ENCODE assay signal across 8 cellular contexts in the genomic region with DNA sequence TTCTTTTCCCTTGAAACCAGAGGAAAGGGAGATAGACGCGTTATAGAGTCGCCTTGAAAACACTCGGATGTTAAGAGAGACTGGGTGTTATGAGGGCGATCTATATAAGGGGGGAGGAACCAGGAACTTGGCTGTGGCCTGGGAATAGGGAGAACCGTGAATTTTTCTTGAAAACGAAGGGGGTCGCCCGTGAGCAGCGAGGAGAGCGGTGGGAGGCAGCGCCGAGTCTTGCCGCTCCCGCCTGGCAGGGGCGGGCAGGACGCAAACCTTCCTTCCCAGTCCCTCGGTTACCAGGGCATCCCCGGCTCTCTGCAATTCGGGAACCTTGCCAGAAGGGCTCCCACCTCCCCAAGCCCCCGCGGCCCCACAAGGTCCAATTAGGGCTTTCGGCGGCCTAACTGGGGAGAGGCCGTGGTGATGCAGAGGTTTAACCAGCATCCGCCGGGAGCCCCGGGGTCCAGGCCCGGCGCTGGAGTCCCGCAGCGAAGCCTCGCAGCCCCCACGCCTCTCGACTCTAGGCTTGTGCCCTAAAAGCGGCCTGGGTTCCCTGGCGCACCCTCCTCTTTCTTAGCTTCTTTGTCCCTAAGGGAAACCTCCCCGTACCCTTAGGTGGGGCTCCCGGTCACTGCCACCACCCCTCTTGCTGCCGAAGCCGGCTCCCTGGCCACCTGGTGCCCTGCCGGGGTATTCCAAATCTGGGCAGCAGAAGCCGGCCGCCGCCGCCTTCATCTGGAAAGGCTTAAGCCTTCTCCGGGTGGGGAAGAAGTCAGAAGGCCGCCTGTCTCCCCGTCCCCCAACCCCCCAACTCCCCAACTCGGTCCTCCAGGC. TPM values are rescaled to one million over a fixed set of nuclear protein-coding genes. Genes with fewer than 3 reads are reported as not detected.
A peak's percentile ranks its signal among the peaks of the same experiment; 100 is the strongest.
DNase-seq lines count a peak whose midpoint lies in the region; ATAC-seq and TF ChIP-seq lines count a peak whose summit lies in the region.

No MANE protein-coding gene starts in this region.

- H3K27ac ChIP-seq in OCI-LY3 (ENCODE audit: low read length) = no peak overlapping the region

- H4K20me1 ChIP-seq in OCI-LY3 (ENCODE audit: insufficient read depth, low read length) = no peaks in the 10 kb centered on the region

- H3K4me3 ChIP-seq in BE2C (ENCODE audit: low read depth, low read length) (peak overlapping the region; percentile 51), OCI-LY3 (ENCODE audit: low read length) (peak overlapping the region; percentile 74)

- intact Hi-C loops in left colon (cut with DNase I, micrococcal nuclease) = no loop called here

- H3K4me1 ChIP-seq in BE2C (no peaks in the 10 kb centered on the region), OCI-LY3 (ENCODE audit: low read length) (no peaks in the 10 kb centered on the region)

- TF ChIP-seq CTCF in BE2C (IDR thresholded peaks at IDR 0.05; ENCODE audit: low read depth, low read length) (peak; percentile 19; the same call in 1 of the 2 replicates), OCI-LY3 (IDR thresholded peaks at IDR 0.05; ENCODE audit: low read depth, low read length) (peak; percentile 23; the same call in 1 of the 2 replicates)

- peak overlapping the region; percentile 45; the same call in 1 of the 2 replicates for H2AFZ ChIP-seq in OCI-LY3 (ENCODE audit: low read depth, low read length)

- H3K36me3 ChIP-seq in BE2C (no peaks in the 10 kb centered on the region), OCI-LY3 (replicated peaks; ENCODE audit: low read depth, low read length) (no peaks in the 10 kb centered on the region)

- ATAC-seq in GM18907 (IDR thresholded peaks at IDR 0.05; ENCODE audit: unreplicated experiment) (peak; percentile 31), HG03521 (IDR thresholded peaks at IDR 0.05; ENCODE audit: unreplicated experiment) (peak; percentile 26), left colon (peak; percentile 65)
- peak; percentile 28 for ATAC-seq in stimulated activated naive CD8-positive, alpha-beta T cell treated with anti-CD3 and anti-CD28 coated beads, Interleukin-15, Interleukin-2, amounts not matched to agents 100 U/mL and 50 U/mL, for 24 hours

- peak; percentile 72 for DNase-seq in BE2C
- DNase-seq in dermis blood vessel endothelial cell = peak; percentile 67
- DNase-seq in left colon = peak; percentile 31 to 38
- peak; percentile 29 for DNase-seq in stimulated activated naive CD8-positive, alpha-beta T cell treated with anti-CD3 and anti-CD28 coated beads, Interleukin-15, Interleukin-2, amounts not matched to agents 100 U/mL and 50 U/mL, for 24 hours
- DNase-seq in mesenteric fat pad (ENCODE audit: low spot score) = no peak

- H3K9me3 ChIP-seq in BE2C = no peaks in the 10 kb centered on the region
- H3K9me3 ChIP-seq in OCI-LY3 (ENCODE audit: insufficient read depth, low read length) = no peaks in the 10 kb centered on the region

- peak overlapping the region; percentile 74 for H3K4me2 ChIP-seq in OCI-LY3 (ENCODE audit: low read length)

- H3K9ac ChIP-seq in OCI-LY3 (ENCODE audit: low read length) = 0 out of 2 replicates have a peak overlapping the region, but pooled peaks have one; percentile 20

- H3K27me3 ChIP-seq in BE2C (peaks cover 7% of the 10 kb centered on the region; the same call in 1 of the 2 replicates), OCI-LY3 (ENCODE audit: low read depth, low read length) (peaks cover 31% of the 10 kb centered on the region)

- no peaks in the 10 kb centered on the region for H3K79me2 ChIP-seq in OCI-LY3 (ENCODE audit: low read length)

RNA-seq across cellular contexts. Expression of a gene that starts 0.7 kb away (rescaled TPM):
- 23.1 TPM for polyA plus RNA-seq in BE2C (2012; ENCODE audit: insufficient read depth, insufficient read length, low read depth)
- 0.14 and 0.34 TPM in 2 replicates for total RNA-seq in dermis blood vessel endothelial cell
- total RNA-seq in left colon = 1 to 10 TPM; 1.3 to 5.1 TPM
- 5.4 TPM for total RNA-seq in mesenteric fat pad
